ENCODE assay signal across 21 cellular contexts in the genomic region with DNA sequence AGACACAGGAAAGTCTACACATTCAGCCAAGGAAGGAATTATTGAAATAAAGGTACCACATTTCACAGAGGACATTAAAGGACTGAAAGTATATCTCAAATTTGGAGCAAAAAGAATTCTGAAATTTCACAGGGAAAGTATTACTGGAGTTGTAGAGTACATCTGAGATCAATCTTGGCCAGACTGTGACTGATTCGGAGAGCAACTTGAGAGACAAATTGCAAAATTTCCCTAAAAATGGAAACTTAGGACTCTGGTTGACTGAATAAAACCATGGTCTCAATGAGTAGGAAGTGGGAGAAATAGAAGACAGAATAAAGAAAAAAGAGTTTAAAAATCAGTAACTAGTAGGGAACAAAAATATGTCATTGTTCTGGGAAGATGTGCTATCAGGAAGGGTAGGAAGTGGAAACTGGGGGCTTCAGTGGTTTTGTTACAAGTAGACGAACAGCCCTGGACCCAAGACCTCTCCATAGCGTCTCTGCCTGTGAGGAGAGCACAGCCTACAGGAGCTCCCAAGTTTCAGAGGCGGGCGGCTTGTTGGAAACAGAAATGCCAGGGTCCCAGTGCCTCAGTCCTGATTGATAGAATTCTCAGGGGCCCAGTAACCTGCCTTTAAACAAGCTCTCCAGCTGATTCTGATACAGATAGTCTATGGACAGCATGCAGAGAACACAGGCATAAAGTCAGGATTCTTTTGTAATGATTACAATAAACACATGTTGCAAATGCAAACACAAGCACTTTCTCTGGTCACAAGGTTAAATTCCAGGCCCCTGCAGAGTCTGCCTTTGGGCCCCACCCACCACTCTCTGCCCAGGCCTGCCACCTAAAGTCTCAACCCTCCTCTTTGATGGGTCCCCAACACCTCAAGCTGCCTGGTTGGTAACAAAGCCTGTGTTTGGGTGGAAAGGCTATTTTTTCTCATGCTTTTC.
A peak's percentile ranks its signal among the peaks of the same experiment; 100 is the strongest.
DNase-seq lines count a peak whose midpoint lies in the region; ATAC-seq and TF ChIP-seq lines count a peak whose summit lies in the region.
"Had no signal": no experiment of that assay in that cellular context is flagged by ENCODE, and none has a peak within 500 bp of the region (broad histone marks: within the 10 kb centered on the region; RNA-seq: fewer than 3 reads in every experiment).

No MANE protein-coding gene starts in this region.

- H2BK12ac ChIP-seq in trophoblast cell (ENCODE audit: low read length), result no peak overlapping the region

- no peak overlapping the region for H3K4ac ChIP-seq in trophoblast cell (ENCODE audit: low read depth, low read length)

- H3K4me3 ChIP-seq in epithelial cell of esophagus (ENCODE audit: low read length), result no peak overlapping the region
- no peak overlapping the region for H3K4me3 ChIP-seq in lower lobe of right lung
- H3K4me3 ChIP-seq in A673 (ENCODE audit: low read depth, low read length, poor library complexity, severe bottlenecking), result no peak overlapping the region
- H3K4me3 ChIP-seq in trophoblast cell (ENCODE audit: low read depth, low read length), result no peak overlapping the region
- H3K4me3 ChIP-seq: BLaER1 treated with 17β-estradiol and CSF1 and Interleukin-3, amounts not matched to agents 10 nM and 100 nM; body of pancreas; gastrocnemius medialis; PC-9 had no signal

- intact Hi-C loops in Calu3 (cut with micrococcal nuclease; ENCODE audit: unreplicated experiment) (no loop called here), lower lobe of right lung (cut with DNase I) (no loop called here), A673 (cut with micrococcal nuclease; ENCODE audit: unreplicated experiment) (no loop called here)

- H3K27me3 ChIP-seq in lower lobe of right lung (ENCODE audit: low read depth), result no peaks in the 10 kb centered on the region
- H3K27me3 ChIP-seq in A673 (replicated peaks; ENCODE audit: insufficient read depth, low read depth, low read length, poor library complexity), result no peaks in the 10 kb centered on the region
- H3K27me3 ChIP-seq in trophoblast cell (ENCODE audit: insufficient read depth, low read length), result no peaks in the 10 kb centered on the region
- H3K27me3 ChIP-seq: BLaER1 treated with 17β-estradiol and CSF1 and Interleukin-3, amounts not matched to agents 10 nM and 100 nM; body of pancreas; gastrocnemius medialis had no signal

- H3K9ac ChIP-seq in trophoblast cell (ENCODE audit: low read length), result no peak overlapping the region
- H3K9ac ChIP-seq: BLaER1 treated with 17β-estradiol and CSF1 and Interleukin-3, amounts not matched to agents 10 nM and 100 nM; KMS-11 had no signal

- BruUV-seq in Calu3 (replicated peaks; lab: Mats Ljungman, UMichigan), result no TSS peak
- no TSS peak for BruUV-seq in A673 (replicated peaks; lab: Mats Ljungman, UMichigan)

- H3K4me3 Mint-ChIP-seq in Calu3 (ENCODE audit: low read depth, unreplicated experiment), result no peak overlapping the region
- H3K4me3 Mint-ChIP-seq: type B pancreatic cell had no signal

- no peak overlapping the region for H2BK5ac ChIP-seq in trophoblast cell (ENCODE audit: low read depth, low read length, poor library complexity)

- no CpG with 5 or more reads among the region's 5 CpGs for WGBS in trophoblast cell (ENCODE audit: extremely low coverage, insufficient coverage, insufficient read length)

- peaks cover 23% of the 10 kb centered on the region for H3K4me1 Mint-ChIP-seq in Calu3 (ENCODE audit: low read depth, unreplicated experiment)

- H3K36me3 ChIP-seq in lower lobe of right lung, result no peaks in the 10 kb centered on the region
- no peaks in the 10 kb centered on the region for H3K36me3 ChIP-seq in A673 (ENCODE audit: insufficient read depth, low read length, poor library complexity, severe bottlenecking)
- H3K36me3 ChIP-seq in trophoblast cell (ENCODE audit: control insufficient read depth in 1 of 2, insufficient read depth in 2 of 2, low read length in 2 of 2), result no peaks in the 10 kb centered on the region
- H3K36me3 ChIP-seq: BLaER1 treated with 17β-estradiol and CSF1 and Interleukin-3, amounts not matched to agents 10 nM and 100 nM; gastrocnemius medialis; WERI-Rb-1 had no signal

- H3K9me3 ChIP-seq in lower lobe of right lung (no peaks in the 10 kb centered on the region), A673 (ENCODE audit: low read depth, low read length, poor library complexity, severe bottlenecking) (no peaks in the 10 kb centered on the region), trophoblast cell (ENCODE audit: insufficient read depth, low read depth, low read length) (no peaks in the 10 kb centered on the region)
- H3K9me3 ChIP-seq: BLaER1 treated with 17β-estradiol and CSF1 and Interleukin-3, amounts not matched to agents 10 nM and 100 nM; body of pancreas; gastrocnemius medialis had no signal

- DNase-seq in Calu3 (peak; percentile 14), LHCN-M2 (ENCODE audit: low read depth) (peak; percentile 56), epithelial cell of esophagus (ENCODE audit: low read depth) (peak; percentile 40), lower lobe of right lung (no peak), A673 (ENCODE audit: low spot score) (no peak), medulla oblongata (ENCODE audit: extremely low spot score) (no peak), trophoblast cell (no peak)
- DNase-seq: activated gamma-delta T cell treated with Interleukin-2 at 50 U/mL for 16 hours, body of pancreas, DMS79 treated with DMSO at 0.1 percent for 48 hours, gastrocnemius medialis, NCI-H187, NCI-H526 treated with DMSO at 0.1 percent for 48 hours, T-helper 1 cell, WERI-Rb-1 had no signal

- ATAC-seq in lower lobe of right lung, result peak; percentile 29 to 59
- no peak for ATAC-seq in HG03280 (IDR thresholded peaks at IDR 0.05; ENCODE audit: unreplicated experiment)
- ATAC-seq: body of pancreas, gastrocnemius medialis, HCT116 had no signal

- no peak overlapping the region for H3K18ac ChIP-seq in trophoblast cell (ENCODE audit: low read length)

- no peak overlapping the region for H4K12ac ChIP-seq in trophoblast cell (ENCODE audit: low read depth, low read length)

- no peak overlapping the region for H2BK120ac ChIP-seq in trophoblast cell (ENCODE audit: insufficient read depth, low read length, poor library complexity)

- H4K8ac ChIP-seq in trophoblast cell (ENCODE audit: low read depth, low read length), result no peak overlapping the region

- no peak overlapping the region for H4K91ac ChIP-seq in trophoblast cell (ENCODE audit: low read depth, low read length)

- no peak overlapping the region for H3K27ac Mint-ChIP-seq in Calu3 (ENCODE audit: unreplicated experiment)
- H3K27ac Mint-ChIP-seq: type B pancreatic cell had no signal

- no peak overlapping the region for H2AFZ ChIP-seq in trophoblast cell (ENCODE audit: insufficient read depth, low read length, poor library complexity)
- H2AFZ ChIP-seq: PC-9 had no signal

- H3K4me1 ChIP-seq in lower lobe of right lung, result no peaks in the 10 kb centered on the region
- H3K4me1 ChIP-seq in A673 (ENCODE audit: insufficient read depth, low read length, poor library complexity, severe bottlenecking), result no peaks in the 10 kb centered on the region
- peaks cover 2 to 3% of the 10 kb centered on the region in 2 experiments for H3K4me1 ChIP-seq in trophoblast cell (ENCODE audit: control insufficient read depth in 1 of 2, insufficient read depth in 2 of 2, low read length in 2 of 2)
- H3K4me1 ChIP-seq: body of pancreas, gastrocnemius medialis had no signal

- H3K36me3 Mint-ChIP-seq in Calu3 (ENCODE audit: insufficient read depth, unreplicated experiment), result no peaks in the 10 kb centered on the region
- H3K36me3 Mint-ChIP-seq: type B pancreatic cell had no signal

- H3K23ac ChIP-seq in trophoblast cell (ENCODE audit: low read length), result no peak overlapping the region

- no peaks in the 10 kb centered on the region for H3K79me1 ChIP-seq in trophoblast cell (ENCODE audit: low read length)

- TF ChIP-seq CTCF in Calu3 (IDR thresholded peaks at IDR 0.05; ENCODE audit: unreplicated experiment) (no peak), epithelial cell of esophagus (IDR thresholded peaks at IDR 0.05; ENCODE audit: insufficient read depth, low read depth, low read length, missing control alignments) (no peak), lower lobe of right lung (IDR thresholded peaks at IDR 0.05) (no peak), A673 (conservative IDR thresholded peaks at IDR 0.05; ENCODE audit: low read depth, low read length) (no peak)

- no peaks in the 10 kb centered on the region for H3K79me2 ChIP-seq in trophoblast cell (ENCODE audit: control insufficient read depth, insufficient read depth, low read length, poor library complexity)

- H3K27me3 Mint-ChIP-seq in Calu3 (ENCODE audit: unreplicated experiment), result no peaks in the 10 kb centered on the region
- H3K27me3 Mint-ChIP-seq: type B pancreatic cell had no signal

- H3K27ac ChIP-seq in lower lobe of right lung, result peak overlapping the region; percentile 28
- H3K27ac ChIP-seq in A673 (ENCODE audit: low read depth, low read length, poor library complexity, severe bottlenecking), result no peak overlapping the region
- no peak overlapping the region for H3K27ac ChIP-seq in trophoblast cell (ENCODE audit: low read depth, low read length)
- H3K27ac ChIP-seq: BLaER1 treated with 17β-estradiol and CSF1 and Interleukin-3, amounts not matched to agents 10 nM and 100 nM; body of pancreas; gastrocnemius medialis; KMS-11; PC-9; WERI-Rb-1 had no signal

- CTCF ChIA-PET in Calu3 (lab: Charles Lee) (interaction anchor here (0.6 kb wide), 1 partner anchor 50 kb away, joined by 6 read pairs; no protein-coding TSS in a partner anchor), A673 (lab: Charles Lee) (no interaction called here)

- H3K4me2 ChIP-seq in trophoblast cell (ENCODE audit: low read length), result no peak overlapping the region
- H3K4me2 ChIP-seq: BLaER1 treated with 17β-estradiol and CSF1 and Interleukin-3, amounts not matched to agents 10 nM and 100 nM; KMS-11; PC-9 had no signal

- POLR2A ChIA-PET in A673 (lab: Charles Lee; ENCODE audit: low non-redundant PET), result no interaction called here

- H3K9me3 Mint-ChIP-seq in Calu3 (ENCODE audit: low read depth, unreplicated experiment), result no peaks in the 10 kb centered on the region

- no peak overlapping the region for H2AK5ac ChIP-seq in trophoblast cell (ENCODE audit: low read length)

- no peak overlapping the region for H3K14ac ChIP-seq in trophoblast cell (ENCODE audit: low read length)

Comparison
In these comparisons a context has a peak if more than half of its experiments do, and no peak if none do; other contexts are left out.
1. DNase-seq: peak in Calu3 (single experiment), LHCN-M2 (single experiment) and epithelial cell of esophagus (single experiment); none in lower lobe of right lung (single experiment), A673 (single experiment), medulla oblongata (single experiment) and trophoblast cell (0 of 2).